ENCODE assay signal across 2 cellular contexts in the genomic region with DNA sequence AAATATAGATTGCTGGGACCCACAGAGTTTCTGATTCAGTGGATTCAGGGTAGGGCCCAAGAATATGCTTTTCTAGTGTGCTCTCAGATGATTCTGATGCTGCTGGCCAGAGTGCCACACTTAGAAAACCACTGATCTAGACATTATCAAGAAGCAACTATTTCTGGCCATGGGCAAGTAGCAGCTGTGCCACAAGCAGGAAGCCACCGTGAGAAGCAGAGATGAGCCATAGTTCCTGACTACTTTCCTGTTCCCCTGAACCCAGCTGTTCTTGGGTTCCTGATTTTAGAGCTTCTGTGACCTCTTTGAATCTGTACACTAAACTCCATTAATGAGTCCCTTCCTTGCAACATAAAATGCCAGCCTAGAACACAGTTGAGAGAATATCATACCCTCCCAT.
TF ChIP-seq lines count a peak whose summit lies in the region.

No MANE protein-coding gene starts in this region.

TF ChIP-seq in GM12878, 131 proteins besides CTCF, POLR2A, EP300 and RAD21 (continued from another document and continues in another):
- TF ChIP-seq, protein P1, sequence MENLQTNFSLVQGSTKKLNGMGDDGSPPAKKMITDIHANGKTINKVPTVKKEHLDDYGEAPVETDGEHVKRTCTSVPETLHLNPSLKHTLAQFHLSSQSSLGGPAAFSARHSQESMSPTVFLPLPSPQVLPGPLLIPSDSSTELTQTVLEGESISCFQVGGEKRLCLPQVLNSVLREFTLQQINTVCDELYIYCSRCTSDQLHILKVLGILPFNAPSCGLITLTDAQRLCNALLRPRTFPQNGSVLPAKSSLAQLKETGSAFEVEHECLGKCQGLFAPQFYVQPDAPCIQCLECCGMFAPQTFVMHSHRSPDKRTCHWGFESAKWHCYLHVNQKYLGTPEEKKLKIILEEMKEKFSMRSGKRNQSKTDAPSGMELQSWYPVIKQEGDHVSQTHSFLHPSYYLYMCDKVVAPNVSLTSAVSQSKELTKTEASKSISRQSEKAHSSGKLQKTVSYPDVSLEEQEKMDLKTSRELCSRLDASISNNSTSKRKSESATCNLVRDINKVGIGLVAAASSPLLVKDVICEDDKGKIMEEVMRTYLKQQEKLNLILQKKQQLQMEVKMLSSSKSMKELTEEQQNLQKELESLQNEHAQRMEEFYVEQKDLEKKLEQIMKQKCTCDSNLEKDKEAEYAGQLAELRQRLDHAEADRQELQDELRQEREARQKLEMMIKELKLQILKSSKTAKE (IDR thresholded peaks at IDR 0.05; ENCODE audit: low read depth, poor library complexity, severe bottlenecking): peak; percentile 28
- TF ChIP-seq MEF2B (IDR thresholded peaks at IDR 0.05; ENCODE audit: partially characterized antibody, poor library complexity, severe bottlenecking): peak; percentile 27
- TF ChIP-seq TCF3 (IDR thresholded peaks at IDR 0.05; ENCODE audit: borderline replicate concordance, insufficient read depth, low read depth, low read length): peak; percentile 89; the same call in 1 of the 2 replicates
- peak; percentile 59; the same call in 1 of the 2 replicates for TF ChIP-seq TBL1XR1 (IDR thresholded peaks at IDR 0.05; ENCODE audit: low read depth, low read length)
- TF ChIP-seq IRF4 (IDR thresholded peaks at IDR 0.05; ENCODE audit: low read depth, low read length): no peak
- no peak for TF ChIP-seq NR2C2 (IDR thresholded peaks at IDR 0.05; ENCODE audit: borderline replicate concordance, control insufficient read depth, insufficient read length, low read depth)
- TF ChIP-seq, protein P2, sequence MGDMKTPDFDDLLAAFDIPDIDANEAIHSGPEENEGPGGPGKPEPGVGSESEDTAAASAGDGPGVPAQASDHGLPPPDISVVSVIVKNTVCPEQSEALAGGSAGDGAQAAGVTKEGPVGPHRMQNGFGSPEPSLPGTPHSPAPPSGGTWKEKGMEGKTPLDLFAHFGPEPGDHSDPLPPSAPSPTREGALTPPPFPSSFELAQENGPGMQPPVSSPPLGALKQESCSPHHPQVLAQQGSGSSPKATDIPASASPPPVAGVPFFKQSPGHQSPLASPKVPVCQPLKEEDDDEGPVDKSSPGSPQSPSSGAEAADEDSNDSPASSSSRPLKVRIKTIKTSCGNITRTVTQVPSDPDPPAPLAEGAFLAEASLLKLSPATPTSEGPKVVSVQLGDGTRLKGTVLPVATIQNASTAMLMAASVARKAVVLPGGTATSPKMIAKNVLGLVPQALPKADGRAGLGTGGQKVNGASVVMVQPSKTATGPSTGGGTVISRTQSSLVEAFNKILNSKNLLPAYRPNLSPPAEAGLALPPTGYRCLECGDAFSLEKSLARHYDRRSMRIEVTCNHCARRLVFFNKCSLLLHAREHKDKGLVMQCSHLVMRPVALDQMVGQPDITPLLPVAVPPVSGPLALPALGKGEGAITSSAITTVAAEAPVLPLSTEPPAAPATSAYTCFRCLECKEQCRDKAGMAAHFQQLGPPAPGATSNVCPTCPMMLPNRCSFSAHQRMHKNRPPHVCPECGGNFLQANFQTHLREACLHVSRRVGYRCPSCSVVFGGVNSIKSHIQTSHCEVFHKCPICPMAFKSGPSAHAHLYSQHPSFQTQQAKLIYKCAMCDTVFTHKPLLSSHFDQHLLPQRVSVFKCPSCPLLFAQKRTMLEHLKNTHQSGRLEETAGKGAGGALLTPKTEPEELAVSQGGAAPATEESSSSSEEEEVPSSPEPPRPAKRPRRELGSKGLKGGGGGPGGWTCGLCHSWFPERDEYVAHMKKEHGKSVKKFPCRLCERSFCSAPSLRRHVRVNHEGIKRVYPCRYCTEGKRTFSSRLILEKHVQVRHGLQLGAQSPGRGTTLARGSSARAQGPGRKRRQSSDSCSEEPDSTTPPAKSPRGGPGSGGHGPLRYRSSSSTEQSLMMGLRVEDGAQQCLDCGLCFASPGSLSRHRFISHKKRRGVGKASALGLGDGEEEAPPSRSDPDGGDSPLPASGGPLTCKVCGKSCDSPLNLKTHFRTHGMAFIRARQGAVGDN (IDR thresholded peaks at IDR 0.05): no peak
- TF ChIP-seq MEF2A (IDR thresholded peaks at IDR 0.05; ENCODE audit: insufficient read depth, low read depth, low read length): peak; percentile 83
- TF ChIP-seq, protein P3, sequence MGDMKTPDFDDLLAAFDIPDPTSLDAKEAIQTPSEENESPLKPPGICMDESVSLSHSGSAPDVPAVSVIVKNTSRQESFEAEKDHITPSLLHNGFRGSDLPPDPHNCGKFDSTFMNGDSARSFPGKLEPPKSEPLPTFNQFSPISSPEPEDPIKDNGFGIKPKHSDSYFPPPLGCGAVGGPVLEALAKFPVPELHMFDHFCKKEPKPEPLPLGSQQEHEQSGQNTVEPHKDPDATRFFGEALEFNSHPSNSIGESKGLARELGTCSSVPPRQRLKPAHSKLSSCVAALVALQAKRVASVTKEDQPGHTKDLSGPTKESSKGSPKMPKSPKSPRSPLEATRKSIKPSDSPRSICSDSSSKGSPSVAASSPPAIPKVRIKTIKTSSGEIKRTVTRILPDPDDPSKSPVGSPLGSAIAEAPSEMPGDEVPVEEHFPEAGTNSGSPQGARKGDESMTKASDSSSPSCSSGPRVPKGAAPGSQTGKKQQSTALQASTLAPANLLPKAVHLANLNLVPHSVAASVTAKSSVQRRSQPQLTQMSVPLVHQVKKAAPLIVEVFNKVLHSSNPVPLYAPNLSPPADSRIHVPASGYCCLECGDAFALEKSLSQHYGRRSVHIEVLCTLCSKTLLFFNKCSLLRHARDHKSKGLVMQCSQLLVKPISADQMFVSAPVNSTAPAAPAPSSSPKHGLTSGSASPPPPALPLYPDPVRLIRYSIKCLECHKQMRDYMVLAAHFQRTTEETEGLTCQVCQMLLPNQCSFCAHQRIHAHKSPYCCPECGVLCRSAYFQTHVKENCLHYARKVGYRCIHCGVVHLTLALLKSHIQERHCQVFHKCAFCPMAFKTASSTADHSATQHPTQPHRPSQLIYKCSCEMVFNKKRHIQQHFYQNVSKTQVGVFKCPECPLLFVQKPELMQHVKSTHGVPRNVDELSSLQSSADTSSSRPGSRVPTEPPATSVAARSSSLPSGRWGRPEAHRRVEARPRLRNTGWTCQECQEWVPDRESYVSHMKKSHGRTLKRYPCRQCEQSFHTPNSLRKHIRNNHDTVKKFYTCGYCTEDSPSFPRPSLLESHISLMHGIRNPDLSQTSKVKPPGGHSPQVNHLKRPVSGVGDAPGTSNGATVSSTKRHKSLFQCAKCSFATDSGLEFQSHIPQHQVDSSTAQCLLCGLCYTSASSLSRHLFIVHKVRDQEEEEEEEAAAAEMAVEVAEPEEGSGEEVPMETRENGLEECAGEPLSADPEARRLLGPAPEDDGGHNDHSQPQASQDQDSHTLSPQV (IDR thresholded peaks at IDR 0.05): no peak
- TF ChIP-seq SPI1 (IDR thresholded peaks at IDR 0.05; ENCODE audit: borderline replicate concordance, insufficient read depth, low read depth, low read length): peak; percentile 45; the same call in 1 of the 2 replicates
- 0 out of 2 replicates have a peak, but pooled peaks have one; percentile 48 for TF ChIP-seq MTA3 (IDR thresholded peaks at IDR 0.05; ENCODE audit: borderline replicate concordance, low read length)
- peak; percentile 66 for TF ChIP-seq NFIC (IDR thresholded peaks at IDR 0.05; ENCODE audit: low read depth, low read length)
- TF ChIP-seq GATAD2B (conservative IDR thresholded peaks at IDR 0.05; ENCODE audit: low read depth): no peak
- no peak for TF ChIP-seq RAD51 (IDR thresholded peaks at IDR 0.05)
- TF ChIP-seq, protein P4, sequence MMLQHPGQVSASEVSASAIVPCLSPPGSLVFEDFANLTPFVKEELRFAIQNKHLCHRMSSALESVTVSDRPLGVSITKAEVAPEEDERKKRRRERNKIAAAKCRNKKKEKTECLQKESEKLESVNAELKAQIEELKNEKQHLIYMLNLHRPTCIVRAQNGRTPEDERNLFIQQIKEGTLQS (IDR thresholded peaks at IDR 0.05; ENCODE audit: borderline replicate concordance, extremely low read depth, low read depth, low read length): no peak

TF ChIP-seq in GM23338, 12 proteins besides CTCF, POLR2A, EP300 and RAD21 (continued from another document):
- TF ChIP-seq, protein P5, sequence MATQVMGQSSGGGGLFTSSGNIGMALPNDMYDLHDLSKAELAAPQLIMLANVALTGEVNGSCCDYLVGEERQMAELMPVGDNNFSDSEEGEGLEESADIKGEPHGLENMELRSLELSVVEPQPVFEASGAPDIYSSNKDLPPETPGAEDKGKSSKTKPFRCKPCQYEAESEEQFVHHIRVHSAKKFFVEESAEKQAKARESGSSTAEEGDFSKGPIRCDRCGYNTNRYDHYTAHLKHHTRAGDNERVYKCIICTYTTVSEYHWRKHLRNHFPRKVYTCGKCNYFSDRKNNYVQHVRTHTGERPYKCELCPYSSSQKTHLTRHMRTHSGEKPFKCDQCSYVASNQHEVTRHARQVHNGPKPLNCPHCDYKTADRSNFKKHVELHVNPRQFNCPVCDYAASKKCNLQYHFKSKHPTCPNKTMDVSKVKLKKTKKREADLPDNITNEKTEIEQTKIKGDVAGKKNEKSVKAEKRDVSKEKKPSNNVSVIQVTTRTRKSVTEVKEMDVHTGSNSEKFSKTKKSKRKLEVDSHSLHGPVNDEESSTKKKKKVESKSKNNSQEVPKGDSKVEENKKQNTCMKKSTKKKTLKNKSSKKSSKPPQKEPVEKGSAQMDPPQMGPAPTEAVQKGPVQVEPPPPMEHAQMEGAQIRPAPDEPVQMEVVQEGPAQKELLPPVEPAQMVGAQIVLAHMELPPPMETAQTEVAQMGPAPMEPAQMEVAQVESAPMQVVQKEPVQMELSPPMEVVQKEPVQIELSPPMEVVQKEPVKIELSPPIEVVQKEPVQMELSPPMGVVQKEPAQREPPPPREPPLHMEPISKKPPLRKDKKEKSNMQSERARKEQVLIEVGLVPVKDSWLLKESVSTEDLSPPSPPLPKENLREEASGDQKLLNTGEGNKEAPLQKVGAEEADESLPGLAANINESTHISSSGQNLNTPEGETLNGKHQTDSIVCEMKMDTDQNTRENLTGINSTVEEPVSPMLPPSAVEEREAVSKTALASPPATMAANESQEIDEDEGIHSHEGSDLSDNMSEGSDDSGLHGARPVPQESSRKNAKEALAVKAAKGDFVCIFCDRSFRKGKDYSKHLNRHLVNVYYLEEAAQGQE (IDR thresholded peaks at IDR 0.05; ENCODE audit: unreplicated experiment): no peak
- no peak for TF ChIP-seq JUNB (IDR thresholded peaks at IDR 0.05; ENCODE audit: unreplicated experiment)
- TF ChIP-seq, protein P6, sequence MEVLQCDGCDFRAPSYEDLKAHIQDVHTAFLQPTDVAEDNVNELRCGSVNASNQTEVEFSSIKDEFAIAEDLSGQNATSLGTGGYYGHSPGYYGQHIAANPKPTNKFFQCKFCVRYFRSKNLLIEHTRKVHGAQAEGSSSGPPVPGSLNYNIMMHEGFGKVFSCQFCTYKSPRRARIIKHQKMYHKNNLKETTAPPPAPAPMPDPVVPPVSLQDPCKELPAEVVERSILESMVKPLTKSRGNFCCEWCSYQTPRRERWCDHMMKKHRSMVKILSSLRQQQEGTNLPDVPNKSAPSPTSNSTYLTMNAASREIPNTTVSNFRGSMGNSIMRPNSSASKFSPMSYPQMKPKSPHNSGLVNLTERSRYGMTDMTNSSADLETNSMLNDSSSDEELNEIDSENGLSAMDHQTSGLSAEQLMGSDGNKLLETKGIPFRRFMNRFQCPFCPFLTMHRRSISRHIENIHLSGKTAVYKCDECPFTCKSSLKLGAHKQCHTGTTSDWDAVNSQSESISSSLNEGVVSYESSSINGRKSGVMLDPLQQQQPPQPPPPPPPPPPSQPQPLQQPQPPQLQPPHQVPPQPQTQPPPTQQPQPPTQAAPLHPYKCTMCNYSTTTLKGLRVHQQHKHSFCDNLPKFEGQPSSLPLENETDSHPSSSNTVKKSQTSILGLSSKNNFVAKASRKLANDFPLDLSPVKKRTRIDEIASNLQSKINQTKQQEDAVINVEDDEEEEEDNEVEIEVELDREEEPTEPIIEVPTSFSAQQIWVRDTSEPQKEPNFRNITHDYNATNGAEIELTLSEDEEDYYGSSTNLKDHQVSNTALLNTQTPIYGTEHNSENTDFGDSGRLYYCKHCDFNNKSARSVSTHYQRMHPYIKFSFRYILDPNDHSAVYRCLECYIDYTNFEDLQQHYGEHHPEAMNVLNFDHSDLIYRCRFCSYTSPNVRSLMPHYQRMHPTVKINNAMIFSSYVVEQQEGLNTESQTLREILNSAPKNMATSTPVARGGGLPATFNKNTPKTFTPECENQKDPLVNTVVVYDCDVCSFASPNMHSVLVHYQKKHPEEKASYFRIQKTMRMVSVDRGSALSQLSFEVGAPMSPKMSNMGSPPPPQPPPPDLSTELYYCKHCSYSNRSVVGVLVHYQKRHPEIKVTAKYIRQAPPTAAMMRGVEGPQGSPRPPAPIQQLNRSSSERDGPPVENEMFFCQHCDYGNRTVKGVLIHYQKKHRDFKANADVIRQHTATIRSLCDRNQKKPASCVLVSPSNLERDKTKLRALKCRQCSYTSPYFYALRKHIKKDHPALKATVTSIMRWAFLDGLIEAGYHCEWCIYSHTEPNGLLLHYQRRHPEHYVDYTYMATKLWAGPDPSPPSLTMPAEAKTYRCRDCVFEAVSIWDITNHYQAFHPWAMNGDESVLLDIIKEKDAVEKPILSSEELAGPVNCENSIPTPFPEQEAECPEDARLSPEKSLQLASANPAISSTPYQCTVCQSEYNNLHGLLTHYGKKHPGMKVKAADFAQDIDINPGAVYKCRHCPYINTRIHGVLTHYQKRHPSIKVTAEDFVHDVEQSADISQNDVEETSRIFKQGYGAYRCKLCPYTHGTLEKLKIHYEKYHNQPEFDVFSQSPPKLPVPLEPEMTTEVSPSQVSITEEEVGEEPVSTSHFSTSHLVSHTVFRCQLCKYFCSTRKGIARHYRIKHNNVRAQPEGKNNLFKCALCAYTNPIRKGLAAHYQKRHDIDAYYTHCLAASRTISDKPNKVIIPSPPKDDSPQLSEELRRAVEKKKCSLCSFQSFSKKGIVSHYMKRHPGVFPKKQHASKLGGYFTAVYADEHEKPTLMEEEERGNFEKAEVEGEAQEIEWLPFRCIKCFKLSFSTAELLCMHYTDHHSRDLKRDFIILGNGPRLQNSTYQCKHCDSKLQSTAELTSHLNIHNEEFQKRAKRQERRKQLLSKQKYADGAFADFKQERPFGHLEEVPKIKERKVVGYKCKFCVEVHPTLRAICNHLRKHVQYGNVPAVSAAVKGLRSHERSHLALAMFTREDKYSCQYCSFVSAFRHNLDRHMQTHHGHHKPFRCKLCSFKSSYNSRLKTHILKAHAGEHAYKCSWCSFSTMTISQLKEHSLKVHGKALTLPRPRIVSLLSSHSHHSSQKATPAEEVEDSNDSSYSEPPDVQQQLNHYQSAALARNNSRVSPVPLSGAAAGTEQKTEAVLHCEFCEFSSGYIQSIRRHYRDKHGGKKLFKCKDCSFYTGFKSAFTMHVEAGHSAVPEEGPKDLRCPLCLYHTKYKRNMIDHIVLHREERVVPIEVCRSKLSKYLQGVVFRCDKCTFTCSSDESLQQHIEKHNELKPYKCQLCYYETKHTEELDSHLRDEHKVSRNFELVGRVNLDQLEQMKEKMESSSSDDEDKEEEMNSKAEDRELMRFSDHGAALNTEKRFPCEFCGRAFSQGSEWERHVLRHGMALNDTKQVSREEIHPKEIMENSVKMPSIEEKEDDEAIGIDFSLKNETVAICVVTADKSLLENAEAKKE (CRISPR knock-in tag; IDR thresholded peaks at IDR 0.05): no peak
- no peak for TF ChIP-seq ZNF114 (CRISPR knock-in tag; IDR thresholded peaks at IDR 0.05)
- no peak for TF ChIP-seq POLR2AphosphoS5 (IDR thresholded peaks at IDR 0.05; ENCODE audit: low read depth)
- TF ChIP-seq NANOG (IDR thresholded peaks at IDR 0.05; ENCODE audit: borderline replicate concordance): no peak
- TF ChIP-seq ZNF331 (CRISPR knock-in tag; IDR thresholded peaks at IDR 0.05; ENCODE audit: low read depth): no peak
TF ChIP-seq in GM23338: peak in this region for 0.
